8 cellular contexts compared by ENCODE assay signal in genomic region chr19:43087702-43088340, GRCh38. TPM values are rescaled to one million over a fixed set of nuclear protein-coding genes. Genes with fewer than 3 reads are reported as not detected.
DNase-seq lines count a peak whose midpoint lies in the region; ATAC-seq and TF ChIP-seq lines count a peak whose summit lies in the region.
"Not testable (repeated sequence)": the region's sequence is repeated elsewhere in the genome, so short reads cannot be mapped to it uniquely, and the experiment has no call there.

No MANE protein-coding gene starts in this region.

- intact Hi-C loops in A673 (cut with micrococcal nuclease; ENCODE audit: unreplicated experiment); left lung (cut with DNase I): not testable (repeated sequence)

- not testable (repeated sequence) for H3K27me3 ChIP-seq in A673 (replicated peaks; ENCODE audit: insufficient read depth, low read depth, low read length, poor library complexity); left lung

- H3K4me1 ChIP-seq in A673 (ENCODE audit: insufficient read depth, low read length, poor library complexity, severe bottlenecking); left lung: not testable (repeated sequence)

- POLR2A ChIA-PET in A673 (lab: Charles Lee; ENCODE audit: low non-redundant PET); RWPE1 (lab: Yijun Ruan, JAX; ENCODE audit: low non-redundant PET): not testable (repeated sequence)

- peak; percentile 40 for DNase-seq in A673 (ENCODE audit: low spot score)
- DNase-seq in NB4 (ENCODE audit: low read depth): peak; percentile 11
- not testable (repeated sequence) for DNase-seq in RWPE1 (ENCODE audit: low spot score)
- DNase-seq in activated T-cell treated with anti-CD3 and anti-CD28 coated beads, Interleukin-2, amount 50 U/mL, for 24 hours: peak; percentile 42
- DNase-seq in erythroblast (lab: John Stamatoyannopoulos, UW): peak; percentile 8 to 46
- peak in 1 of 2 donors; percentile 60 for DNase-seq in left lung
- DNase-seq in smooth muscle cell of the brain vasculature (ENCODE audit: low read depth, low spot score): peak; percentile 7

- TF ChIP-seq CTCF in A673 (conservative IDR thresholded peaks at IDR 0.05; ENCODE audit: low read depth, low read length) (peak; percentile 54), GM12872 (IDR thresholded peaks at IDR 0.05; ENCODE audit: insufficient read depth, low read depth, low read length) (peak; percentile 56; the same call in 2 of the 3 replicates), RWPE1 (conservative IDR thresholded peaks at IDR 0.05; ENCODE audit: low read depth) (peak; percentile 70), left lung (IDR thresholded peaks at IDR 0.05) (peak; percentile 48 to 66)
- TF ChIP-seq CTCF in NB4 (IDR thresholded peaks at IDR 0.05; ENCODE audit: low read depth, low read length): not testable (repeated sequence)

- not testable (repeated sequence) for H3K9me3 Mint-ChIP-seq in activated T-cell treated with anti-CD3 and anti-CD28 coated beads, Interleukin-2, amount 50 U/mL, for 24 hours

- H3K4me3 Mint-ChIP-seq in activated T-cell treated with anti-CD3 and anti-CD28 coated beads, Interleukin-2, amount 50 U/mL, for 24 hours: not testable (repeated sequence)

- not testable (repeated sequence) for H3K27ac Mint-ChIP-seq in activated T-cell treated with anti-CD3 and anti-CD28 coated beads, Interleukin-2, amount 50 U/mL, for 24 hours

- not testable (repeated sequence) for H3K4me1 Mint-ChIP-seq in activated T-cell treated with anti-CD3 and anti-CD28 coated beads, Interleukin-2, amount 50 U/mL, for 24 hours (ENCODE audit: low read depth)

- not testable (repeated sequence) for BruUV-seq in A673 (replicated peaks; lab: Mats Ljungman, UMichigan)

- CTCF ChIA-PET in A673 (lab: Charles Lee): not testable (repeated sequence)
- CTCF ChIA-PET in RWPE1 (lab: Yijun Ruan, JAX): interaction anchor here (0.7 to 1.1 kb wide), 2 partner anchors 11 to 617 kb away, joined by 3 to 4 read pairs; no protein-coding TSS in a partner anchor

- not testable (repeated sequence) for H3K9me3 ChIP-seq in A673 (ENCODE audit: low read depth, low read length, poor library complexity, severe bottlenecking); left lung

- not testable (repeated sequence) for H3K4me3 ChIP-seq in A673 (ENCODE audit: low read depth, low read length, poor library complexity, severe bottlenecking); NB4 (ENCODE audit: low read depth, low read length); left lung

- not testable (repeated sequence) for H3K27ac ChIP-seq in A673 (ENCODE audit: low read depth, low read length, poor library complexity, severe bottlenecking); RWPE1; left lung

- not testable (repeated sequence) for TF ChIP-seq POLR2A in NB4 (IDR thresholded peaks at IDR 0.05; ENCODE audit: extremely low read depth, insufficient read length); erythroblast (IDR thresholded peaks at IDR 0.05; ENCODE audit: low read length)

- H3K36me3 ChIP-seq in A673 (ENCODE audit: insufficient read depth, low read length, poor library complexity, severe bottlenecking); left lung: not testable (repeated sequence)

- not testable (repeated sequence) for H3K36me3 Mint-ChIP-seq in activated T-cell treated with anti-CD3 and anti-CD28 coated beads, Interleukin-2, amount 50 U/mL, for 24 hours (ENCODE audit: low read depth)

- H3K27me3 Mint-ChIP-seq in activated T-cell treated with anti-CD3 and anti-CD28 coated beads, Interleukin-2, amount 50 U/mL, for 24 hours: peaks cover 56% of the 10 kb centered on the region

- not testable (repeated sequence) for ATAC-seq in left lung

RNA-seq across cellular contexts. Expression of gene PSG2, which starts 5.3 kb away (rescaled TPM):
- total RNA-seq in A673 (2021): not detected in 2 replicates
- not detected for total RNA-seq in left lung
